Comparison of ENCODE assay signal across 1 cellular context in the genomic region with DNA sequence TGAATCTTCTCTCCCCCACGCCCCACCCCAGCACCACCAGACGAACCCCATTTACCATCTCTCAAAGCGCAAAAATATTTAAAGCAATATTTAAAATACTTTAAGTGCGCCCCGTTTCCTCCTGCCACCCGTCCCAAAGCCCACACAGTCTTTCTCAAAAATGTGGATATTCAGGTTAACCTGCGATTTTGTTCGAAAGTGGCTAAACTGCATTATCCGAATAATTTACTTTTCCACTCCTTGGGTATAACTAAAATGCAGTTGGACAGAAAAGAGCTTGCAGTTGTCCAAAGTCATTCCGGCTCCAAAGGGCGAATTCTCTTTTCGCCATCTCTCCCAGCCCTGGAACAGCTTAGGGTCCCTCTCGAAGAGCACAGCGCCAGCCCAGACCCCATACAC.
TF ChIP-seq lines count a peak whose summit lies in the region.

No MANE protein-coding gene starts in this region.

TF ChIP-seq in K562, 482 proteins besides CTCF, POLR2A, EP300 and RAD21:
- TF ChIP-seq CTBP1 (IDR thresholded peaks at IDR 0.05; ENCODE audit: borderline replicate concordance) (no peak), NR2C1 (IDR thresholded peaks at IDR 0.05) (no peak), NR2C1 (tag; IDR thresholded peaks at IDR 0.05) (no peak), ZEB2 (IDR thresholded peaks at IDR 0.05) (no peak), NCOA1 (IDR thresholded peaks at IDR 0.05; ENCODE audit: low read depth) (no peak), ZNF134 (CRISPR knock-in tag; conservative IDR thresholded peaks at IDR 0.05) (no peak), ZNF24 (IDR thresholded peaks at IDR 0.05) (no peak), ZFP30 (CRISPR knock-in tag; IDR thresholded peaks at IDR 0.05; ENCODE audit: borderline replicate concordance) (no peak), SIX5 (IDR thresholded peaks at IDR 0.05; ENCODE audit: borderline replicate concordance in 1 of 2, insufficient read depth in 1 of 2, low read depth in 1 of 2, low read length in 2 of 2) (no peak), TAF1 (IDR thresholded peaks at IDR 0.05; ENCODE audit: control insufficient read depth, extremely low read depth, insufficient read depth, low read length, severe bottlenecking) (no peak), PCBP1 (IDR thresholded peaks at IDR 0.05; ENCODE audit: low read depth, low read length, poor library complexity, severe bottlenecking) (no peak), MLLT1 (IDR thresholded peaks at IDR 0.05) (no peak), RHOXF2B (CRISPR knock-in tag; conservative IDR thresholded peaks at IDR 0.05) (no peak), HNRNPK (IDR thresholded peaks at IDR 0.05; ENCODE audit: low read depth, low read length, poor library complexity, severe bottlenecking) (no peak), TCF7 (IDR thresholded peaks at IDR 0.05; ENCODE audit: borderline replicate concordance) (no peak), BRD9 (IDR thresholded peaks at IDR 0.05; ENCODE audit: low read depth, partially characterized antibody) (no peak)
- TF ChIP-seq, protein P1, sequence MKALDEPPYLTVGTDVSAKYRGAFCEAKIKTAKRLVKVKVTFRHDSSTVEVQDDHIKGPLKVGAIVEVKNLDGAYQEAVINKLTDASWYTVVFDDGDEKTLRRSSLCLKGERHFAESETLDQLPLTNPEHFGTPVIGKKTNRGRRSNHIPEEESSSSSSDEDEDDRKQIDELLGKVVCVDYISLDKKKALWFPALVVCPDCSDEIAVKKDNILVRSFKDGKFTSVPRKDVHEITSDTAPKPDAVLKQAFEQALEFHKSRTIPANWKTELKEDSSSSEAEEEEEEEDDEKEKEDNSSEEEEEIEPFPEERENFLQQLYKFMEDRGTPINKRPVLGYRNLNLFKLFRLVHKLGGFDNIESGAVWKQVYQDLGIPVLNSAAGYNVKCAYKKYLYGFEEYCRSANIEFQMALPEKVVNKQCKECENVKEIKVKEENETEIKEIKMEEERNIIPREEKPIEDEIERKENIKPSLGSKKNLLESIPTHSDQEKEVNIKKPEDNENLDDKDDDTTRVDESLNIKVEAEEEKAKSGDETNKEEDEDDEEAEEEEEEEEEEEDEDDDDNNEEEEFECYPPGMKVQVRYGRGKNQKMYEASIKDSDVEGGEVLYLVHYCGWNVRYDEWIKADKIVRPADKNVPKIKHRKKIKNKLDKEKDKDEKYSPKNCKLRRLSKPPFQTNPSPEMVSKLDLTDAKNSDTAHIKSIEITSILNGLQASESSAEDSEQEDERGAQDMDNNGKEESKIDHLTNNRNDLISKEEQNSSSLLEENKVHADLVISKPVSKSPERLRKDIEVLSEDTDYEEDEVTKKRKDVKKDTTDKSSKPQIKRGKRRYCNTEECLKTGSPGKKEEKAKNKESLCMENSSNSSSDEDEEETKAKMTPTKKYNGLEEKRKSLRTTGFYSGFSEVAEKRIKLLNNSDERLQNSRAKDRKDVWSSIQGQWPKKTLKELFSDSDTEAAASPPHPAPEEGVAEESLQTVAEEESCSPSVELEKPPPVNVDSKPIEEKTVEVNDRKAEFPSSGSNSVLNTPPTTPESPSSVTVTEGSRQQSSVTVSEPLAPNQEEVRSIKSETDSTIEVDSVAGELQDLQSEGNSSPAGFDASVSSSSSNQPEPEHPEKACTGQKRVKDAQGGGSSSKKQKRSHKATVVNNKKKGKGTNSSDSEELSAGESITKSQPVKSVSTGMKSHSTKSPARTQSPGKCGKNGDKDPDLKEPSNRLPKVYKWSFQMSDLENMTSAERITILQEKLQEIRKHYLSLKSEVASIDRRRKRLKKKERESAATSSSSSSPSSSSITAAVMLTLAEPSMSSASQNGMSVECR (CRISPR knock-in tag; IDR thresholded peaks at IDR 0.05), result no peak
- TF ChIP-seq, protein P2, sequence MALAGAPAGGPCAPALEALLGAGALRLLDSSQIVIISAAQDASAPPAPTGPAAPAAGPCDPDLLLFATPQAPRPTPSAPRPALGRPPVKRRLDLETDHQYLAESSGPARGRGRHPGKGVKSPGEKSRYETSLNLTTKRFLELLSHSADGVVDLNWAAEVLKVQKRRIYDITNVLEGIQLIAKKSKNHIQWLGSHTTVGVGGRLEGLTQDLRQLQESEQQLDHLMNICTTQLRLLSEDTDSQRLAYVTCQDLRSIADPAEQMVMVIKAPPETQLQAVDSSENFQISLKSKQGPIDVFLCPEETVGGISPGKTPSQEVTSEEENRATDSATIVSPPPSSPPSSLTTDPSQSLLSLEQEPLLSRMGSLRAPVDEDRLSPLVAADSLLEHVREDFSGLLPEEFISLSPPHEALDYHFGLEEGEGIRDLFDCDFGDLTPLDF (CRISPR knock-in tag; IDR thresholded peaks at IDR 0.05), result no peak
- TF ChIP-seq, protein P3, sequence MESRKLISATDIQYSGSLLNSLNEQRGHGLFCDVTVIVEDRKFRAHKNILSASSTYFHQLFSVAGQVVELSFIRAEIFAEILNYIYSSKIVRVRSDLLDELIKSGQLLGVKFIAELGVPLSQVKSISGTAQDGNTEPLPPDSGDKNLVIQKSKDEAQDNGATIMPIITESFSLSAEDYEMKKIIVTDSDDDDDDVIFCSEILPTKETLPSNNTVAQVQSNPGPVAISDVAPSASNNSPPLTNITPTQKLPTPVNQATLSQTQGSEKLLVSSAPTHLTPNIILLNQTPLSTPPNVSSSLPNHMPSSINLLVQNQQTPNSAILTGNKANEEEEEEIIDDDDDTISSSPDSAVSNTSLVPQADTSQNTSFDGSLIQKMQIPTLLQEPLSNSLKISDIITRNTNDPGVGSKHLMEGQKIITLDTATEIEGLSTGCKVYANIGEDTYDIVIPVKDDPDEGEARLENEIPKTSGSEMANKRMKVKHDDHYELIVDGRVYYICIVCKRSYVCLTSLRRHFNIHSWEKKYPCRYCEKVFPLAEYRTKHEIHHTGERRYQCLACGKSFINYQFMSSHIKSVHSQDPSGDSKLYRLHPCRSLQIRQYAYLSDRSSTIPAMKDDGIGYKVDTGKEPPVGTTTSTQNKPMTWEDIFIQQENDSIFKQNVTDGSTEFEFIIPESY (CRISPR knock-in tag; IDR thresholded peaks at IDR 0.05), result no peak
